In genomic region chr19:3852177-3852511, GRCh38 we compare ENCODE assay signal across 20 cellular contexts. TPM values are rescaled to one million over a fixed set of nuclear protein-coding genes. Genes with fewer than 3 reads are reported as not detected.
DNase-seq lines count a peak whose midpoint lies in the region; ATAC-seq and TF ChIP-seq lines count a peak whose summit lies in the region.
"Had no signal": no experiment of that assay in that cellular context is flagged by ENCODE, and none has a peak within 500 bp of the region (broad histone marks: within the 10 kb centered on the region; RNA-seq: fewer than 3 reads in every experiment).

No MANE protein-coding gene starts in this region.

- H2BK12ac ChIP-seq in trophoblast cell (ENCODE audit: low read length): no peak overlapping the region

- H3K23ac ChIP-seq in trophoblast cell (ENCODE audit: low read length): no peak overlapping the region

- POLR2A ChIA-PET in HCT116 (lab: Charles Lee) (interaction anchor here (1.1 to 3.0 kb wide), 3 partner anchors 117 to 133 kb away, joined by 4 to 13 read pairs (median 4); partner anchors contain the start of genes DAPK3 and EEF2), HEK293 (lab: Yijun Ruan, JAX) (interaction anchor here (0.5 to 1.6 kb wide), 4 partner anchors 9 to 134 kb away, joined by 3 to 13 read pairs (median 6); partner anchors contain the start of genes DAPK3 and EEF2)

- no peaks in the 10 kb centered on the region for H3K79me2 ChIP-seq in HCT116 (ENCODE audit: insufficient read depth, low read length)
- H3K79me2 ChIP-seq in trophoblast cell (ENCODE audit: control insufficient read depth, insufficient read depth, low read length, poor library complexity): no peaks in the 10 kb centered on the region

- no peak overlapping the region for H2AFZ ChIP-seq in HCT116 (ENCODE audit: low read depth, low read length, poor library complexity, severe bottlenecking)
- H2AFZ ChIP-seq in trophoblast cell (ENCODE audit: insufficient read depth, low read length, poor library complexity): no peak overlapping the region

- H3K27ac Mint-ChIP-seq in endothelial cell (ENCODE audit: unreplicated experiment): no peak overlapping the region
- H3K27ac Mint-ChIP-seq: CD14-positive monocyte; CD4-positive, CD25-positive, alpha-beta regulatory T cell had no signal

- H3K36me3 ChIP-seq in HCT116 (ENCODE audit: control insufficient read depth in 1 of 2, insufficient read depth in 2 of 2, low read length in 2 of 2) (no peaks in the 10 kb centered on the region), HEK293 (ENCODE audit: control insufficient read depth in 2 of 2, insufficient read depth in 1 of 2, low read length in 2 of 2) (no peaks in the 10 kb centered on the region), trophoblast cell (ENCODE audit: control insufficient read depth in 1 of 2, insufficient read depth in 2 of 2, low read length in 2 of 2) (no peaks in the 10 kb centered on the region)
- H3K36me3 ChIP-seq: BE2C, BLaER1 had no signal

- no peak for DNase-seq in HCT116 (ENCODE audit: low read depth, low spot score)
- DNase-seq in endothelial cell (ENCODE audit: low spot score): no peak
- DNase-seq in trophoblast cell: no peak
- no peak for DNase-seq in NCI-H187 (lab: John Stamatoyannopoulos, UW)
- DNase-seq in SKM-1 treated with dmso at 0.1 percent for 144 hours (lab: John Stamatoyannopoulos, UW; ENCODE audit: unreplicated experiment): no peak
- DNase-seq: C1 segment of cervical spinal cord, COR-L47, DMS153, DMS79 treated with DMSO at 0.1 percent for 48 hours had no signal

- H4K91ac ChIP-seq in trophoblast cell (ENCODE audit: low read depth, low read length): no peak overlapping the region

- H2AK5ac ChIP-seq in trophoblast cell (ENCODE audit: low read length): no peak overlapping the region

- H3K9me2 ChIP-seq in HCT116 (ENCODE audit: insufficient read depth): no peaks in the 10 kb centered on the region

- H3K4ac ChIP-seq in trophoblast cell (ENCODE audit: low read depth, low read length): no peak overlapping the region

- no peaks in the 10 kb centered on the region for H3K9me3 ChIP-seq in HCT116 (ENCODE audit: control insufficient read depth in 1 of 2, insufficient read depth in 1 of 2, low read depth in 1 of 2, low read length in 2 of 2)
- no peaks in the 10 kb centered on the region for H3K9me3 ChIP-seq in HEK293 (ENCODE audit: control insufficient read depth, insufficient read depth, low read depth, low read length)
- H3K9me3 ChIP-seq in trophoblast cell (ENCODE audit: insufficient read depth, low read depth, low read length): peaks cover 18% of the 10 kb centered on the region

- H3K9ac ChIP-seq in HCT116 (ENCODE audit: low read length) (no peak overlapping the region), trophoblast cell (ENCODE audit: low read length) (peak overlapping the region; percentile 27)
- H3K9ac ChIP-seq: BLaER1 had no signal

- CTCF ChIA-PET in HCT116 (lab: Charles Lee) (interaction anchor here (0.6 to 4.1 kb wide), 20 partner anchors 10 to 356 kb away, joined by 3 to 27 read pairs (median 4); partner anchors contain the start of genes DAPK3, EEF2, MRPL54 and PIAS4), HEK293 (lab: Yijun Ruan, JAX) (interaction anchor here (0.8 to 2.6 kb wide), 8 partner anchors 8 to 288 kb away, joined by 3 to 11 read pairs (median 5); no protein-coding TSS in a partner anchor)

- no peaks in the 10 kb centered on the region for H3K9me3 Mint-ChIP-seq in endothelial cell (ENCODE audit: unreplicated experiment)

- peak overlapping the region; percentile 29 for H3K4me2 ChIP-seq in HCT116 (ENCODE audit: low read length)
- H3K4me2 ChIP-seq in trophoblast cell (ENCODE audit: low read length): no peak overlapping the region

- no peaks in the 10 kb centered on the region for H3K79me1 ChIP-seq in trophoblast cell (ENCODE audit: low read length)

- ATAC-seq in HCT116 (no peak), HG02973 (IDR thresholded peaks at IDR 0.05; ENCODE audit: unreplicated experiment) (no peak), HG03025 (IDR thresholded peaks at IDR 0.05; ENCODE audit: low FRiP score, unreplicated experiment) (no peak)
- ATAC-seq: GM12878 had no signal

- BruUV-seq in HCT116 (replicated peaks; lab: Mats Ljungman, UMichigan): no TSS peak

- no peaks in the 10 kb centered on the region for H3K27me3 ChIP-seq in HCT116 (ENCODE audit: insufficient read depth, low read length)
- no peaks in the 10 kb centered on the region for H3K27me3 ChIP-seq in trophoblast cell (ENCODE audit: insufficient read depth, low read length)
- H3K27me3 ChIP-seq: BE2C, BLaER1 had no signal

- H2BK120ac ChIP-seq in trophoblast cell (ENCODE audit: insufficient read depth, low read length, poor library complexity): no peak overlapping the region

- no peak overlapping the region for H3K4me3 ChIP-seq in HCT116 (replicated peaks in 1 of 2; ENCODE audit: low read depth in 1 of 2, low read length in 2 of 2)
- H3K4me3 ChIP-seq in HEK293 (ENCODE audit: low read depth, low read length): no peak overlapping the region
- H3K4me3 ChIP-seq in trophoblast cell (ENCODE audit: low read depth, low read length): peak overlapping the region; percentile 25
- H3K4me3 ChIP-seq: BLaER1, GM12878 had no signal

- TF ChIP-seq CTCF in HCT116 (IDR thresholded peaks at IDR 0.05 in 2 of 3, conservative IDR thresholded peaks at IDR 0.05 in 1 of 3; ENCODE audit: borderline replicate concordance in 1 of 3, insufficient read depth in 1 of 3, low read depth in 2 of 3, low read length in 2 of 3) (no peak), HEK293 (tag by site-specific recombination; IDR thresholded peaks at IDR 0.05) (no peak), endothelial cell (IDR thresholded peaks at IDR 0.05; ENCODE audit: unreplicated experiment) (no peak)

- peaks cover 21 to 39% of the 10 kb centered on the region in 2 experiments for H3K4me1 ChIP-seq in HCT116 (ENCODE audit: control insufficient read depth in 1 of 2, insufficient read depth in 2 of 2, low read length in 2 of 2)
- H3K4me1 ChIP-seq in HEK293 (ENCODE audit: control insufficient read depth, insufficient read depth, low read length): no peaks in the 10 kb centered on the region
- no peaks in the 10 kb centered on the region for H3K4me1 ChIP-seq in trophoblast cell (ENCODE audit: control insufficient read depth in 1 of 2, insufficient read depth in 2 of 2, low read length in 2 of 2)
- H3K4me1 ChIP-seq: BE2C had no signal

- TF ChIP-seq POLR2A in HCT116 (IDR thresholded peaks at IDR 0.05; ENCODE audit: borderline replicate concordance, extremely low read depth, insufficient read depth, insufficient read length): no peak

- TF ChIP-seq RAD21 in HCT116 (IDR thresholded peaks at IDR 0.05; ENCODE audit: low read depth): no peak

- peaks cover 3% of the 10 kb centered on the region for H3K27me3 Mint-ChIP-seq in endothelial cell (ENCODE audit: unreplicated experiment)
- H3K27me3 Mint-ChIP-seq: CD4-positive, alpha-beta memory T cell; CD4-positive, CD25-positive, alpha-beta regulatory T cell had no signal

- H3K4me3 Mint-ChIP-seq in endothelial cell (ENCODE audit: unreplicated experiment): peak overlapping the region; percentile 73
- H3K4me3 Mint-ChIP-seq: CD14-positive monocyte; CD4-positive, alpha-beta memory T cell; CD8-positive, alpha-beta memory T cell had no signal

- no peaks in the 10 kb centered on the region for H3K4me1 Mint-ChIP-seq in endothelial cell (ENCODE audit: unreplicated experiment)
- H3K4me1 Mint-ChIP-seq: CD14-positive monocyte; CD4-positive, CD25-positive, alpha-beta regulatory T cell; CD8-positive, alpha-beta memory T cell had no signal

- peaks cover 11% of the 10 kb centered on the region for H3K36me3 Mint-ChIP-seq in endothelial cell (ENCODE audit: low read depth, unreplicated experiment)
- H3K36me3 Mint-ChIP-seq: CD14-positive monocyte; CD4-positive, alpha-beta memory T cell; CD8-positive, alpha-beta memory T cell had no signal

- H4K12ac ChIP-seq in trophoblast cell (ENCODE audit: low read depth, low read length): no peak overlapping the region

- H4K20me1 ChIP-seq in HCT116 (ENCODE audit: insufficient read depth): no peaks in the 10 kb centered on the region
- H4K20me1 ChIP-seq: BLaER1 had no signal

- RAD21 ChIA-PET in HCT116 (lab: Charles Lee; ENCODE audit: low non-redundant PET in 1 of 2, low total read pairs in 2 of 2, uncharacterized antibody in 2 of 2, unreplicated experiment in 2 of 2): interaction anchor here (1.0 to 2.3 kb wide), 2 partner anchors 119 to 136 kb away, joined by 5 to 7 read pairs; partner anchors contain the start of gene DAPK3 (in 1 of the 2)

- no peak overlapping the region for H3K14ac ChIP-seq in trophoblast cell (ENCODE audit: low read length)

- H3K27ac ChIP-seq in HCT116 (ENCODE audit: low read depth, low read length): peak overlapping the region; percentile 38; the same call in 1 of the 2 replicates
- no peak overlapping the region for H3K27ac ChIP-seq in HEK293 (ENCODE audit: extremely low read depth, low read depth, low read length)
- no peak overlapping the region for H3K27ac ChIP-seq in trophoblast cell (ENCODE audit: low read depth, low read length)

- H2BK5ac ChIP-seq in trophoblast cell (ENCODE audit: low read depth, low read length, poor library complexity): no peak overlapping the region

- H3K18ac ChIP-seq in trophoblast cell (ENCODE audit: low read length): no peak overlapping the region

- no CpG with 5 or more reads among the region's 1 CpG for WGBS in trophoblast cell (ENCODE audit: extremely low coverage, insufficient coverage, insufficient read length)

- no peak overlapping the region for H4K8ac ChIP-seq in trophoblast cell (ENCODE audit: low read depth, low read length)

- intact Hi-C loops in HCT116 (cut with micrococcal nuclease): loop anchor here (1.0 to 10.0 kb wide), 4 partner anchors 119 to 355 kb away; partner anchors contain the start of genes DAPK3 and EEF2

TF ChIP-seq in HCT116, 20 proteins besides CTCF, POLR2A, EP300 and RAD21:
- TF ChIP-seq EZH2 (IDR thresholded peaks at IDR 0.05) (no peak), CBX3 (IDR thresholded peaks at IDR 0.05; ENCODE audit: low read depth) (no peak)

TF ChIP-seq in HEK293, 187 proteins besides CTCF, POLR2A, EP300 and RAD21 (continues in another document):
- TF ChIP-seq, protein P1, sequence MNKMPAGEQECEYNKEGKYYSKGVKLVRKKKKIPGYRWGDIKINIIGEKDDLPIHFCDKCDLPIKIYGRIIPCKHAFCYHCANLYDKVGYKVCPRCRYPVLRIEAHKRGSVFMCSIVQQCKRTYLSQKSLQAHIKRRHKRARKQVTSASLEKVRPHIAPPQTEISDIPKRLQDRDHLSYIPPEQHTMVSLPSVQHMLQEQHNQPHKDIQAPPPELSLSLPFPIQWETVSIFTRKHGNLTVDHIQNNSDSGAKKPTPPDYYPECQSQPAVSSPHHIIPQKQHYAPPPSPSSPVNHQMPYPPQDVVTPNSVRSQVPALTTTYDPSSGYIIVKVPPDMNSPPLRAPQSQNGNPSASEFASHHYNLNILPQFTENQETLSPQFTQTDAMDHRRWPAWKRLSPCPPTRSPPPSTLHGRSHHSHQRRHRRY (tag by site-specific recombination; IDR thresholded peaks at IDR 0.05): no peak

RNA-seq across cellular contexts. Expression of gene ZFR2, which starts 16.7 kb away (rescaled TPM):
- total RNA-seq in HCT116 (2021; ENCODE audit: unreplicated experiment) (0.34 TPM), endothelial cell (ENCODE audit: unreplicated experiment) (1.8 TPM)
- polyA plus RNA-seq in HCT116 (2012): 0.02 and 0.03 TPM in 2 replicates
- 0.45 and 0.61 TPM in 2 replicates for polyA plus RNA-seq in trophoblast cell (2013)
- total RNA-seq: CD4-positive, CD25-positive, alpha-beta regulatory T cell had no signal
- polyA plus RNA-seq: AG04450, CD14-positive monocyte, GM12878 had no signal

RNA-seq across cellular contexts. Expression of gene ATCAY, which starts 28.3 kb away (rescaled TPM):
- total RNA-seq in HCT116 (2021; ENCODE audit: unreplicated experiment) (not detected), endothelial cell (ENCODE audit: unreplicated experiment) (0.67 TPM)
- polyA plus RNA-seq in HCT116 (2012): not detected in 2 replicates
- 0.01 TPM in 1 of 2 replicates, not detected in the other for polyA plus RNA-seq in trophoblast cell (2013)
- total RNA-seq: CD4-positive, alpha-beta memory T cell; CD4-positive, CD25-positive, alpha-beta regulatory T cell; CD8-positive, alpha-beta memory T cell had no signal
- polyA plus RNA-seq: CD14-positive monocyte; CD4-positive, alpha-beta memory T cell; CD4-positive, CD25-positive, alpha-beta regulatory T cell; CD8-positive, alpha-beta memory T cell had no signal
